11 cellular contexts compared by ENCODE assay signal in the genomic region with DNA sequence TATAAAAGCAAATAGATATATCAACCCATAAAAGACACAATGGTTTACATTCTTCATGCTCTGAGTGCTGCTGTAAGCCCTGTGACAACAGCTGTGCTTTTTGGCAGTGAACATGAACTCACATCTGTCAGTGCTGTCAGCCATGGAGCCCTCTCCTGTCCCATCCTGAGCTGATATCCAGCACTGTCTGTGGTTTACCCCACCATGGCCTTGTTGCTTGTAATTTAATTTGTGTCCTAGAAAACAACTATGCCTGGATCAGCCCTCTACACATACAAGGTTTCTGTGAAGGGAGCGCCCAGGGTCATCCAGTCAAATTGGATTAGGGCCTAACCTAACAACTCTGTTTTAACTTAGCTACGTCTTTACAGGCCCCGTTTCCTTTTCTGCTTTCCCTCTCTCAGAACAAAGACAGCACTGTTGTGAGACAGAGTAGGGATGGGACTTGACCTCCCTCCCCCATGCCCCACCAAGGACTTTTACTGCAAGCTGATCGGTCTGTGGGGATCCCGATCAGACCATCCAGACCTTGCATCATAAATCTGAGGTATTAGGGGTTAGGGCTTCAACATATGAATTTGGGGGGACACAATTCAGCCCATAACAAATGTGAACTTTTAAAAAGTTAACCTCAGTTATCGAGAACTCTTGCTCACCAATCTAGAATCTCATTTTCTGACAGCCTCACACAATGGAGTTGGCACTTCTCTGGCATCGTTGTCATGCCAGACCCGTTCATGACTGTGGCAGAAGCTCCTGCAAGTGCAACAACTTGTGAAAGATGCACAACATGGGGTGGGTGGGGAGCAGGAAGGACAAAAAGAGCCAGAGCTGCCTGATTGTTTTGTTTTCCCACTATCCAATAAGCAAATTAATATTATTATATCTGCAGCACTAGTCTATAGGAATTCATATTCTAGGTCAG. TPM values are rescaled to one million over a fixed set of nuclear protein-coding genes. Genes with fewer than 3 reads are reported as not detected.
DNase-seq lines count a peak whose midpoint lies in the region; ATAC-seq, FAIRE-seq and TF ChIP-seq lines count a peak whose summit lies in the region.
"Had no signal": no experiment of that assay in that cellular context is flagged by ENCODE, and none has a peak within 500 bp of the region (broad histone marks: within the 10 kb centered on the region; RNA-seq: fewer than 3 reads in every experiment).

No MANE protein-coding gene starts in this region.

- in situ Hi-C loops in HepG2 (cut with HindIII; ENCODE audit: extremely low pct_ligation_motif_present, low pct_unique_long_range_greater_than_20kb): loop anchor here (5.0 to 10.0 kb wide), 3 partner anchors 91 to 319 kb away; no protein-coding TSS in a partner anchor

- no peaks in the 10 kb centered on the region for H3K79me2 ChIP-seq in HepG2 (ENCODE audit: insufficient read depth, low read length)

- ATAC-seq in HepG2 (peak; percentile 79), GM21360 (IDR thresholded peaks at IDR 0.05; ENCODE audit: unreplicated experiment) (no peak), GM19452 (IDR thresholded peaks at IDR 0.05; ENCODE audit: unreplicated experiment) (no peak)

- no peaks in the 10 kb centered on the region for H4K20me1 ChIP-seq in HepG2 (ENCODE audit: insufficient read depth, low read length)

- H2AFZ ChIP-seq in HepG2 (ENCODE audit: low read length): peak overlapping the region; percentile 15

- H3K4me2 ChIP-seq in HepG2 (ENCODE audit: low read depth, low read length): peak overlapping the region; percentile 78

- H3K27ac ChIP-seq in caudate nucleus (ENCODE audit: low read depth, low read length) (peak overlapping the region; percentile 92), HepG2 (ENCODE audit: extremely low read length, insufficient read depth, low read length) (peak overlapping the region; percentile 70), stomach smooth muscle (ENCODE audit: low read length) (peak overlapping the region; percentile 38)

- TF ChIP-seq EP300 in HepG2 (IDR thresholded peaks at IDR 0.05; ENCODE audit: low read depth in 2 of 2, low read length in 2 of 2) (peak in 1 of 2 experiments; percentile 59; a peak in 1 of 4 replicates), HepG2 (CRISPR knock-in tag; IDR thresholded peaks at IDR 0.05; ENCODE audit: borderline replicate concordance) (no peak)

- POLR2A ChIA-PET in HepG2 (lab: Yijun Ruan, JAX): interaction anchor here (0.8 to 1.7 kb wide), 5 partner anchors 18 to 283 kb away, joined by 3 to 6 read pairs (median 3); no protein-coding TSS in a partner anchor

- H3K36me3 ChIP-seq in HepG2 (replicated peaks in 1 of 2; ENCODE audit: control insufficient read depth in 1 of 2, insufficient read depth in 2 of 2, low read length in 2 of 2) (no peaks in the 10 kb centered on the region), stomach smooth muscle (ENCODE audit: control insufficient read depth in 2 of 2, insufficient read depth in 2 of 2, low read length in 2 of 2) (no peaks in the 10 kb centered on the region)
- H3K36me3 ChIP-seq: ovary had no signal

- H3K9me3 ChIP-seq in HepG2 (ENCODE audit: low read length) (no peaks in the 10 kb centered on the region), stomach smooth muscle (ENCODE audit: control insufficient read depth in 2 of 2, low read length in 2 of 2) (no peaks in the 10 kb centered on the region)
- H3K9me3 ChIP-seq: ovary had no signal

- H3K27me3 ChIP-seq in HepG2 (ENCODE audit: control insufficient read depth in 1 of 2, insufficient read depth in 2 of 2, low read length in 2 of 2) (no peaks in the 10 kb centered on the region), stomach smooth muscle (ENCODE audit: control insufficient read depth in 1 of 2, insufficient read depth in 2 of 2, low read length in 2 of 2) (no peaks in the 10 kb centered on the region)
- H3K27me3 ChIP-seq: ovary had no signal

- peak overlapping the region; percentile 54 for H3K9ac ChIP-seq in HepG2 (ENCODE audit: insufficient read depth, low read depth, low read length)
- no peak overlapping the region for H3K9ac ChIP-seq in stomach smooth muscle (ENCODE audit: low read length in 2 of 2)

- 0 out of 2 replicates have a peak, but pooled peaks have one; percentile 3 for TF ChIP-seq CTCF in HepG2 (CRISPR knock-in tag; IDR thresholded peaks at IDR 0.05)

- H3K4me1 ChIP-seq in HepG2 (ENCODE audit: insufficient read depth, low read length) (peaks cover 95% of the 10 kb centered on the region), stomach smooth muscle (ENCODE audit: control insufficient read depth, insufficient read depth, low read length) (peaks cover 9% of the 10 kb centered on the region)

- no TSS peak for BruUV-seq in HepG2 (replicated peaks; lab: Mats Ljungman, UMichigan)

- CTCF ChIA-PET in HepG2 (lab: Yijun Ruan, JAX; ENCODE audit: low intra/inter-chr PET ratio, low total read pairs): interaction anchor here (2.3 kb wide), 1 partner anchor 105 kb away, joined by 5 read pairs; no protein-coding TSS in a partner anchor

- FAIRE-seq in HepG2 (lab: Jason Lieb, UNC): peak; percentile 76

- 22% methylated on average over 8 of the region's 8 CpGs for WGBS in HepG2 (ENCODE audit: low lambda C conversion rate)

- no peak for TF ChIP-seq RAD21 in HepG2 (CRISPR knock-in tag; IDR thresholded peaks at IDR 0.05)

- intact Hi-C loops in HepG2 (cut with micrococcal nuclease; ENCODE audit: unreplicated experiment): loop anchor here (2.0 to 5.0 kb wide), 4 partner anchors 46 to 323 kb away; no protein-coding TSS in a partner anchor

- peak overlapping the region in 2 of 3 experiments; percentile 12 to 45; a peak in 3 of 6 replicates for H3K4me3 ChIP-seq in HepG2 (replicated peaks in 1 of 3; ENCODE audit: insufficient read depth in 1 of 3, low read depth in 2 of 3, low read length in 3 of 3)
- H3K4me3 ChIP-seq in stomach smooth muscle (ENCODE audit: low read length in 2 of 2): no peak overlapping the region
- H3K4me3 ChIP-seq: ovary had no signal

- no peak for TF ChIP-seq POLR2A in HepG2 (IDR thresholded peaks at IDR 0.05; ENCODE audit: insufficient read depth in 1 of 2, low read depth in 2 of 2, low read length in 2 of 2)

- DNase-seq in NCI-H2029 treated with DMSO at 0.1 percent for 48 hours (lab: John Stamatoyannopoulos, UW): peak; percentile 48
- peak in 50 of 61 donors; percentile 7 to 86 (median 56) for DNase-seq in caudate nucleus (lab: John Stamatoyannopoulos, UW)
- DNase-seq in HepG2 (ENCODE audit: low spot score): peak; percentile 90
- no peak for DNase-seq in NCI-H2227 treated with DMSO at 0.1 percent for 48 hours (lab: John Stamatoyannopoulos, UW)
- no peak for DNase-seq in AML-193 (lab: John Stamatoyannopoulos, UW)
- DNase-seq: activated effector memory CD4-positive, alpha-beta T cell treated with anti-CD3 and anti-CD28 coated beads, Interleukin-2, amount 50 U/mL, for 16 hours; ovary had no signal

TF ChIP-seq in HepG2, 621 proteins besides CTCF, POLR2A, EP300 and RAD21 (continues in another document):
- TF ChIP-seq EED (CRISPR knock-in tag; IDR thresholded peaks at IDR 0.05): no peak

RNA-seq across cellular contexts. Expression of gene SLC44A3, which starts 16.4 kb away (rescaled TPM):
- 3.8 and 6.8 TPM in 2 replicates for total RNA-seq in HepG2 (2016; rRNA removed; fragmentation: Illumina TruSeq; extraction: Trizol)
- 2.6 and 3.7 TPM in 2 replicates for total RNA-seq in HepG2 (2016; cell fraction: cytosol; rRNA removed; fragmentation: Illumina TruSeq; extraction: Trizol; ENCODE audit: low read depth)
- 3.9 and 7.2 TPM in 2 replicates for total RNA-seq in HepG2 (2016; cell fraction: insoluble cytoplasmic fraction; rRNA removed; fragmentation: Illumina TruSeq; extraction: Trizol)
- 4.5 and 5.9 TPM in 2 replicates for total RNA-seq in HepG2 (2016; cell fraction: membrane; rRNA removed; fragmentation: Illumina TruSeq; extraction: Trizol)
- total RNA-seq in HepG2 (2016; cell fraction: nucleus; rRNA removed; fragmentation: Illumina TruSeq; extraction: Trizol): 6.0 and 9.9 TPM in 2 replicates
- polyA plus RNA-seq in HepG2 (2011; rRNA removed): 11.7 and 14.1 TPM in 2 replicates
- polyA plus RNA-seq in HepG2 (2011; cell fraction: cytosol; rRNA removed): 8.5 and 11.2 TPM in 2 replicates
- 8.0 and 8.6 TPM in 2 replicates for polyA plus RNA-seq in HepG2 (2011; cell fraction: nucleus; rRNA removed)
- 6.3 and 7.4 TPM in 2 replicates for polyA plus RNA-seq in HepG2 (2012)
- 2.7 and 3.5 TPM in 2 replicates for polyA plus RNA-seq in HepG2 (2016; cell fraction: cytosol; fragmentation: Illumina TruSeq; extraction: Trizol; ENCODE audit: low read depth)
- 5.4 and 5.5 TPM in 2 replicates for polyA plus RNA-seq in HepG2 (2016; cell fraction: insoluble cytoplasmic fraction; fragmentation: Illumina TruSeq; extraction: Trizol; ENCODE audit: low read depth)
- polyA plus RNA-seq in HepG2 (2016; cell fraction: membrane; fragmentation: Illumina TruSeq; extraction: Trizol; ENCODE audit: low read depth): 5.3 and 5.4 TPM in 2 replicates
- 12.5 and 12.7 TPM in 2 replicates for polyA plus RNA-seq in HepG2 (2016; cell fraction: nucleus; fragmentation: Illumina TruSeq; extraction: Trizol; ENCODE audit: insufficient read depth, low read depth)
- polyA minus RNA-seq in HepG2 (2011; rRNA and poly(A)+ RNA removed; ENCODE audit: low replicate concordance): 0.47 and 12.2 TPM in 2 replicates
- 4.6 and 6.4 TPM in 2 replicates for polyA minus RNA-seq in HepG2 (2011; cell fraction: cytosol; rRNA and poly(A)+ RNA removed)
- polyA minus RNA-seq in HepG2 (2011; cell fraction: nucleus; rRNA and poly(A)+ RNA removed): 14.4 and 16.9 TPM in 2 replicates
- total RNA-seq: T-helper 2 cell treated with Interferon-gamma antibody and Interleukin-4, amounts not matched to agents 100 ng/mL and 5 ng/mL, for 36 hours had no signal

Comparison
In these comparisons a context has a peak if more than half of its experiments do, and no peak if none do; other contexts are left out.
1. DNase-seq: peak in NCI-H2029 treated with DMSO at 0.1 percent for 48 hours (single experiment), caudate nucleus (50 of 61) and HepG2 (single experiment); none in NCI-H2227 treated with DMSO at 0.1 percent for 48 hours (single experiment) and AML-193 (0 of 2).
2. H3K27ac ChIP-seq: peak in every context shown above with its lines; median percentile 92 in caudate nucleus; 70 in HepG2; 38 in stomach smooth muscle.
3. H3K4me3 ChIP-seq: peak in HepG2 (2 of 3); none in stomach smooth muscle (0 of 2).